ENCODE assay signal across 8 cellular contexts in genomic region chr9:35618325-35618727, GRCh38. TPM values are rescaled to one million over a fixed set of nuclear protein-coding genes. Genes with fewer than 3 reads are reported as not detected.
DNase-seq lines count a peak whose midpoint lies in the region; ATAC-seq and TF ChIP-seq lines count a peak whose summit lies in the region.

Gene CD72 (minus strand): TSS chr9:35618413. CDS start chr9:35618303, 110 bp downstream.

- H3F3A ChIP-seq in PC-3 (ENCODE audit: low read length, unreplicated experiment), result no peaks in the 10 kb centered on the region

- H3K79me2 ChIP-seq in PC-3 (ENCODE audit: low read length), result no peaks in the 10 kb centered on the region

- H3K9me3 ChIP-seq in skeletal muscle satellite cell (replicated peaks; ENCODE audit: low read length) (no peaks in the 10 kb centered on the region), SJCRH30 (replicated peaks) (no peaks in the 10 kb centered on the region), PC-3 (ENCODE audit: low read length) (no peaks in the 10 kb centered on the region)

- H4K20me1 ChIP-seq in PC-3 (ENCODE audit: low read length), result no peaks in the 10 kb centered on the region

- H3K4me1 ChIP-seq in skeletal muscle satellite cell (ENCODE audit: control insufficient read depth, insufficient read depth, low read length), result peaks cover 11% of the 10 kb centered on the region
- H3K4me1 ChIP-seq in SJCRH30, result peaks cover 4% of the 10 kb centered on the region; the same call in 1 of the 2 replicates
- no peaks in the 10 kb centered on the region for H3K4me1 ChIP-seq in PC-3 (ENCODE audit: insufficient read depth, low read length)

- H3K4me3 Mint-ChIP-seq in T-cell (peak within 1 kb of the TSS; percentile 78 to 88 (median 85)), glutamatergic neuron (ENCODE audit: unreplicated experiment) (peak within 1 kb of the TSS; percentile 83)

- TF ChIP-seq POLR2A in GM18526 (IDR thresholded peaks at IDR 0.05; ENCODE audit: extremely low read depth, insufficient read length), result peak; percentile 44

- CTCF ChIA-PET in T-cell (lab: Charles Lee) (interaction anchor here in 1 of 2 donors (1.5 kb wide), 1 partner anchor 20 kb away, joined by 4 read pairs; no protein-coding TSS in a partner anchor), PC-3 (lab: Charles Lee) (no interaction called here)

- H3K9me2 ChIP-seq in PC-3 (replicated peaks; ENCODE audit: low read length), result no peaks in the 10 kb centered on the region

- H3K27ac ChIP-seq in SJCRH30 (no peak within 1 kb of the TSS), PC-3 (ENCODE audit: low read length) (no peak within 1 kb of the TSS)

- H3K9ac ChIP-seq in skeletal muscle satellite cell (ENCODE audit: low read depth, low read length), result peak within 1 kb of the TSS; percentile 22
- no peak within 1 kb of the TSS for H3K9ac ChIP-seq in PC-3 (ENCODE audit: low read length)

- no peak within 1 kb of the TSS for H2AFZ ChIP-seq in PC-3 (ENCODE audit: low read length)

- no peaks in the 10 kb centered on the region for H3K36me3 ChIP-seq in skeletal muscle satellite cell (ENCODE audit: insufficient read depth, low read length)
- no peaks in the 10 kb centered on the region for H3K36me3 ChIP-seq in SJCRH30
- H3K36me3 ChIP-seq in PC-3 (ENCODE audit: low read depth, low read length), result no peaks in the 10 kb centered on the region

- H3K4me2 ChIP-seq in skeletal muscle satellite cell (ENCODE audit: low read length) (peak within 1 kb of the TSS; percentile 85), PC-3 (ENCODE audit: low read length) (no peak within 1 kb of the TSS)

- peaks cover 40 to 53% (median 40%) of the 10 kb centered on the region in 3 donors for H3K4me1 Mint-ChIP-seq in T-cell
- peaks cover 6% of the 10 kb centered on the region for H3K4me1 Mint-ChIP-seq in glutamatergic neuron (ENCODE audit: low read depth, unreplicated experiment)

- H3K27me3 Mint-ChIP-seq in T-cell (no peaks in the 10 kb centered on the region), glutamatergic neuron (ENCODE audit: unreplicated experiment) (peaks cover 21% of the 10 kb centered on the region)

- ATAC-seq in T-cell (replicated peaks in 1 of 4) (no peak), GM21381 (IDR thresholded peaks at IDR 0.05; ENCODE audit: unreplicated experiment) (no peak), PC-3 (no peak)

- H3K27me3 ChIP-seq in skeletal muscle satellite cell (ENCODE audit: control insufficient read depth, insufficient read depth, low read length), result peaks cover 25% of the 10 kb centered on the region
- no peaks in the 10 kb centered on the region for H3K27me3 ChIP-seq in SJCRH30
- no peaks in the 10 kb centered on the region for H3K27me3 ChIP-seq in PC-3 (ENCODE audit: low read length)

- intact Hi-C loops in PC-3 (cut with micrococcal nuclease), result no loop called here

- H3K4me3 ChIP-seq in skeletal muscle satellite cell (ENCODE audit: low read length) (peak within 1 kb of the TSS; percentile 62), SJCRH30 (no peak within 1 kb of the TSS), PC-3 (ENCODE audit: low read length) (no peak within 1 kb of the TSS)

- POLR2A ChIA-PET in T-cell (lab: Charles Lee), result no interaction called here
- POLR2A ChIA-PET in PC-3 (lab: Charles Lee; ENCODE audit: unreplicated experiment), result no interaction called here

- DNase-seq in T-cell (no peak), glutamatergic neuron (no peak), iPS-NIHi7 (ENCODE audit: extremely low spot score) (no peak), SJCRH30 (no peak), PC-3 (no peak)

- H3K27ac Mint-ChIP-seq in T-cell, result peak within 1 kb of the TSS; percentile 87 to 95
- no peak within 1 kb of the TSS for H3K27ac Mint-ChIP-seq in glutamatergic neuron (ENCODE audit: unreplicated experiment)

- H3K36me3 Mint-ChIP-seq in T-cell, result no peaks in the 10 kb centered on the region
- peaks cover 8% of the 10 kb centered on the region for H3K36me3 Mint-ChIP-seq in glutamatergic neuron (ENCODE audit: unreplicated experiment)

- no peak for TF ChIP-seq CTCF in glutamatergic neuron (IDR thresholded peaks at IDR 0.05; ENCODE audit: partially characterized antibody, unreplicated experiment)
- no peak for TF ChIP-seq CTCF in PC-3 (conservative IDR thresholded peaks at IDR 0.05; ENCODE audit: low read depth, low read length)

- no TSS peak for BruUV-seq in PC-3 (replicated peaks; lab: Mats Ljungman, UMichigan)

- H3K9me3 Mint-ChIP-seq in T-cell (no peaks in the 10 kb centered on the region), glutamatergic neuron (ENCODE audit: unreplicated experiment) (peaks cover 4% of the 10 kb centered on the region)

RNA-seq across cellular contexts. Expression of gene CD72, which starts in this region (rescaled TPM):
- total RNA-seq in T-cell (1 to 10 TPM; 2.5 to 9.2 (median 4.9) TPM), glutamatergic neuron (ENCODE audit: unreplicated experiment) (4.9 TPM), PC-3 (2014; rRNA removed) (0.15 TPM in 1 of 2 replicates, not detected in the other)
- total RNA-seq in skeletal muscle satellite cell (2012; rRNA removed), result 1.3 and 2.0 TPM in 2 replicates
- total RNA-seq in SJCRH30 (2014; rRNA removed; shearing (Covaris generic)), result not detected in 2 replicates
